Comparison of ENCODE assay signal across 14 cellular contexts in genomic region chr2:126645211-126645618, GRCh38. TPM values are rescaled to one million over a fixed set of nuclear protein-coding genes. Genes with fewer than 3 reads are reported as not detected.
A peak's percentile ranks its signal among the peaks of the same experiment; 100 is the strongest.
DNase-seq lines count a peak whose midpoint lies in the region; ATAC-seq and TF ChIP-seq lines count a peak whose summit lies in the region.
"Had no signal": no experiment of that assay in that cellular context is flagged by ENCODE, and none has a peak within 500 bp of the region (broad histone marks: within the 10 kb centered on the region; RNA-seq: fewer than 3 reads in every experiment).

No MANE protein-coding gene starts in this region.

- H3K4me3 ChIP-seq in psoas muscle, result no peak overlapping the region
- H3K4me3 ChIP-seq: cardiac muscle cell, tibial nerve had no signal

- CTCF ChIA-PET in activated CD8-positive, alpha-beta T cell treated with anti-CD3 and anti-CD28 coated beads, Interleukin-2, amount 10 ng/mL, durations not matched to agents 7 days and 5 days (lab: Charles Lee), result no interaction called here
- CTCF ChIA-PET in activated CD4-positive, alpha-beta T cell treated with anti-CD3 and anti-CD28 coated beads, Interleukin-2, amount 10 ng/mL, durations not matched to agents 7 days and 5 days (lab: Charles Lee), result interaction anchor here (1.3 kb wide), 1 partner anchor 10 kb away, joined by 4 read pairs; no protein-coding TSS in a partner anchor
- CTCF ChIA-PET in RWPE1 (lab: Yijun Ruan, JAX) (no interaction called here), HEK293T (lab: Yijun Ruan, JAX) (no interaction called here)

- H3K4me1 Mint-ChIP-seq in activated CD8-positive, alpha-beta T cell treated with anti-CD3 and anti-CD28 coated beads, Interleukin-2, amount 10 ng/mL, durations not matched to agents 7 days and 5 days (ENCODE audit: low read depth), result peaks cover 4% of the 10 kb centered on the region
- peaks cover 6% of the 10 kb centered on the region for H3K4me1 Mint-ChIP-seq in activated CD4-positive, alpha-beta T cell treated with anti-CD3 and anti-CD28 coated beads, Interleukin-2, amount 10 ng/mL, durations not matched to agents 7 days and 5 days

- TF ChIP-seq CTCF in psoas muscle (IDR thresholded peaks at IDR 0.05) (no peak), RWPE1 (conservative IDR thresholded peaks at IDR 0.05; ENCODE audit: low read depth) (no peak)

- WGBS in psoas muscle, 3 donors, result 94 to 97% (median 95%) methylated on average over 1 of the region's 1 CpG

- no peaks in the 10 kb centered on the region for H3K36me3 Mint-ChIP-seq in activated CD8-positive, alpha-beta T cell treated with anti-CD3 and anti-CD28 coated beads, Interleukin-2, amount 10 ng/mL, durations not matched to agents 7 days and 5 days (ENCODE audit: low read depth)
- no peaks in the 10 kb centered on the region for H3K36me3 Mint-ChIP-seq in activated CD4-positive, alpha-beta T cell treated with anti-CD3 and anti-CD28 coated beads, Interleukin-2, amount 10 ng/mL, durations not matched to agents 7 days and 5 days (ENCODE audit: low read depth)

- H3K27ac ChIP-seq in psoas muscle (no peak overlapping the region), RWPE1 (no peak overlapping the region)
- H3K27ac ChIP-seq: C4-2B, cardiac muscle cell, parathyroid adenoma, tibial nerve had no signal

- no peaks in the 10 kb centered on the region for H3K4me1 ChIP-seq in psoas muscle
- H3K4me1 ChIP-seq: parathyroid adenoma had no signal

- DNase-seq in activated CD8-positive, alpha-beta T cell treated with anti-CD3 and anti-CD28 coated beads, Interleukin-2, amount 10 ng/mL, durations not matched to agents 7 days and 5 days, result peak; percentile 6
- DNase-seq in activated CD4-positive, alpha-beta T cell treated with anti-CD3 and anti-CD28 coated beads, Interleukin-2, amount 10 ng/mL, durations not matched to agents 7 days and 5 days, result no peak
- no peak for DNase-seq in psoas muscle
- no peak for DNase-seq in RWPE1 (ENCODE audit: low spot score)
- no peak for DNase-seq in HEK293T (ENCODE audit: extremely low spot score)
- DNase-seq: left cardiac atrium, NCI-H345 had no signal

- intact Hi-C loops in psoas muscle (cut with DNase I), result loop anchor here in 1 of 2 donors (10.0 kb wide), 1 partner anchor 130 kb away; no protein-coding TSS in a partner anchor

- POLR2A ChIA-PET in activated CD8-positive, alpha-beta T cell treated with anti-CD3 and anti-CD28 coated beads, Interleukin-2, amount 10 ng/mL, durations not matched to agents 7 days and 5 days (lab: Charles Lee), result no interaction called here
- POLR2A ChIA-PET in activated CD4-positive, alpha-beta T cell treated with anti-CD3 and anti-CD28 coated beads, Interleukin-2, amount 10 ng/mL, durations not matched to agents 7 days and 5 days (lab: Charles Lee), result no interaction called here
- POLR2A ChIA-PET in RWPE1 (lab: Yijun Ruan, JAX; ENCODE audit: low non-redundant PET) (no interaction called here), HEK293T (lab: Yijun Ruan, JAX) (no interaction called here)

- no peaks in the 10 kb centered on the region for H3K9me3 ChIP-seq in psoas muscle
- H3K9me3 ChIP-seq: tibial nerve had no signal

- no peaks in the 10 kb centered on the region for H3K36me3 ChIP-seq in psoas muscle (ENCODE audit: insufficient read depth in 1 of 2, low read depth in 1 of 2)
- H3K36me3 ChIP-seq: cardiac muscle cell, tibial nerve had no signal

- no peak overlapping the region for H3K4me3 Mint-ChIP-seq in activated CD8-positive, alpha-beta T cell treated with anti-CD3 and anti-CD28 coated beads, Interleukin-2, amount 10 ng/mL, durations not matched to agents 7 days and 5 days
- no peak overlapping the region for H3K4me3 Mint-ChIP-seq in activated CD4-positive, alpha-beta T cell treated with anti-CD3 and anti-CD28 coated beads, Interleukin-2, amount 10 ng/mL, durations not matched to agents 7 days and 5 days

- no peaks in the 10 kb centered on the region for H3K9me3 Mint-ChIP-seq in activated CD8-positive, alpha-beta T cell treated with anti-CD3 and anti-CD28 coated beads, Interleukin-2, amount 10 ng/mL, durations not matched to agents 7 days and 5 days (ENCODE audit: insufficient read depth)
- peaks cover 13% of the 10 kb centered on the region for H3K9me3 Mint-ChIP-seq in activated CD4-positive, alpha-beta T cell treated with anti-CD3 and anti-CD28 coated beads, Interleukin-2, amount 10 ng/mL, durations not matched to agents 7 days and 5 days

- ATAC-seq in GM18511 (IDR thresholded peaks at IDR 0.05; ENCODE audit: unreplicated experiment) (peak; percentile 61), GM21528 (IDR thresholded peaks at IDR 0.05; ENCODE audit: low FRiP score, unreplicated experiment) (peak; percentile 61), HG03108 (IDR thresholded peaks at IDR 0.05; ENCODE audit: unreplicated experiment) (peak; percentile 60), psoas muscle (no peak)
- no peak for ATAC-seq in activated CD8-positive, alpha-beta T cell treated with anti-CD3 and anti-CD28 coated beads, Interleukin-2, amount 10 ng/mL, durations not matched to agents 7 days and 5 days
- ATAC-seq: left cardiac atrium had no signal

- H3K27ac Mint-ChIP-seq in activated CD8-positive, alpha-beta T cell treated with anti-CD3 and anti-CD28 coated beads, Interleukin-2, amount 10 ng/mL, durations not matched to agents 7 days and 5 days, result no peak overlapping the region
- no peak overlapping the region for H3K27ac Mint-ChIP-seq in activated CD4-positive, alpha-beta T cell treated with anti-CD3 and anti-CD28 coated beads, Interleukin-2, amount 10 ng/mL, durations not matched to agents 7 days and 5 days

- H3K27me3 Mint-ChIP-seq in activated CD8-positive, alpha-beta T cell treated with anti-CD3 and anti-CD28 coated beads, Interleukin-2, amount 10 ng/mL, durations not matched to agents 7 days and 5 days (ENCODE audit: low read depth), result no peaks in the 10 kb centered on the region
- no peaks in the 10 kb centered on the region for H3K27me3 Mint-ChIP-seq in activated CD4-positive, alpha-beta T cell treated with anti-CD3 and anti-CD28 coated beads, Interleukin-2, amount 10 ng/mL, durations not matched to agents 7 days and 5 days

- no peaks in the 10 kb centered on the region for H3K27me3 ChIP-seq in psoas muscle (ENCODE audit: insufficient read depth in 3 of 3, low read length in 2 of 3)
- H3K27me3 ChIP-seq: cardiac muscle cell, tibial nerve had no signal

TF ChIP-seq in HEK293T, 16 proteins besides CTCF, POLR2A, EP300 and RAD21:
- TF ChIP-seq HDGF (IDR thresholded peaks at IDR 0.05; ENCODE audit: borderline replicate concordance), result no peak
- no peak for TF ChIP-seq LEF1 (IDR thresholded peaks at IDR 0.05; ENCODE audit: borderline replicate concordance)
- no peak for TF ChIP-seq ARNT (IDR thresholded peaks at IDR 0.05)
- TF ChIP-seq FOXA1 (IDR thresholded peaks at IDR 0.05), result no peak
- TF ChIP-seq NFRKB (IDR thresholded peaks at IDR 0.05), result no peak
- no peak for TF ChIP-seq BHLHE40 (IDR thresholded peaks at IDR 0.05; ENCODE audit: borderline replicate concordance)

RNA-seq across cellular contexts. Expression of gene GYPC, which starts 10.7 kb away (rescaled TPM):
- total RNA-seq in activated CD8-positive, alpha-beta T cell treated with anti-CD3 and anti-CD28 coated beads, Interleukin-2, amount 10 ng/mL, durations not matched to agents 7 days and 5 days, result 100 to 1,000 TPM; 163 to 168 TPM
- total RNA-seq in activated CD4-positive, alpha-beta T cell treated with anti-CD3 and anti-CD28 coated beads, Interleukin-2, amount 10 ng/mL, durations not matched to agents 7 days and 5 days, result 100 to 1,000 TPM; 149 to 161 TPM
- total RNA-seq in psoas muscle, result 10 to 100 TPM; 53.4 to 92.7 (median 63.3) TPM
- polyA plus RNA-seq in psoas muscle, result 100 to 1,000 TPM in 2 of 3 donors, 10 to 100 TPM in 1; 93.2 to 144 (median 114) TPM

Comparison
In these comparisons a context has a peak if more than half of its experiments do, and no peak if none do; other contexts are left out.
1. ATAC-seq: peak in GM18511 (single experiment), GM21528 (single experiment) and HG03108 (single experiment); none in activated CD8-positive, alpha-beta T cell treated with anti-CD3 and anti-CD28 coated beads, Interleukin-2, amount 10 ng/mL, durations not matched to agents 7 days and 5 days (single experiment) and psoas muscle (0 of 4).